ENCODE assay signal across 21 cellular contexts in genomic region chr12:104677441-104678089, GRCh38.
DNase-seq lines count a peak whose midpoint lies in the region; ATAC-seq and TF ChIP-seq lines count a peak whose summit lies in the region.
"Had no signal": no experiment of that assay in that cellular context is flagged by ENCODE, and none has a peak within 500 bp of the region (broad histone marks: within the 10 kb centered on the region; RNA-seq: fewer than 3 reads in every experiment).

No MANE protein-coding gene starts in this region.

- H3K9me3 Mint-ChIP-seq in T-helper 1 cell treated with Interleukin-12 subunit alpha and Interleukin-12 subunit beta and Interleukin-4 antibody, amounts not matched to agents 30 μg/mL and 1 μg/mL, for 36 hours, result no peaks in the 10 kb centered on the region
- no peaks in the 10 kb centered on the region for H3K9me3 Mint-ChIP-seq in immature natural killer cell
- H3K9me3 Mint-ChIP-seq: nephron had no signal

- peaks cover 68% of the 10 kb centered on the region for H3K4me1 Mint-ChIP-seq in T-helper 1 cell treated with Interleukin-12 subunit alpha and Interleukin-12 subunit beta and Interleukin-4 antibody, amounts not matched to agents 30 μg/mL and 1 μg/mL, for 36 hours (ENCODE audit: low read depth)
- peaks cover 70 to 84% of the 10 kb centered on the region in 2 donors for H3K4me1 Mint-ChIP-seq in immature natural killer cell

- H3F3A ChIP-seq in SK-N-SH (replicated peaks; ENCODE audit: insufficient read depth), result peaks cover 1% of the 10 kb centered on the region

- H3K4me3 Mint-ChIP-seq in T-helper 1 cell treated with Interleukin-12 subunit alpha and Interleukin-12 subunit beta and Interleukin-4 antibody, amounts not matched to agents 30 μg/mL and 1 μg/mL, for 36 hours, result no peak overlapping the region
- no peak overlapping the region for H3K4me3 Mint-ChIP-seq in immature natural killer cell
- H3K4me3 Mint-ChIP-seq: nephron had no signal

- peaks cover 22% of the 10 kb centered on the region for H3K36me3 Mint-ChIP-seq in T-helper 1 cell treated with Interleukin-12 subunit alpha and Interleukin-12 subunit beta and Interleukin-4 antibody, amounts not matched to agents 30 μg/mL and 1 μg/mL, for 36 hours (ENCODE audit: low read depth)
- no peaks in the 10 kb centered on the region for H3K36me3 Mint-ChIP-seq in immature natural killer cell

- no peaks in the 10 kb centered on the region for H3K27me3 Mint-ChIP-seq in T-helper 1 cell treated with Interleukin-12 subunit alpha and Interleukin-12 subunit beta and Interleukin-4 antibody, amounts not matched to agents 30 μg/mL and 1 μg/mL, for 36 hours (ENCODE audit: low read depth)
- peaks cover 0 to 10% (median 2%) of the 10 kb centered on the region in 3 donors for H3K27me3 Mint-ChIP-seq in immature natural killer cell (ENCODE audit: low read depth in 3 of 3)

- no peak overlapping the region for H3K9ac ChIP-seq in SK-N-SH

- H3K4me2 ChIP-seq in SK-N-SH, result no peak overlapping the region
- H3K4me2 ChIP-seq: A549 had no signal

- no peaks in the 10 kb centered on the region for H3K9me3 ChIP-seq in SK-N-SH
- H3K9me3 ChIP-seq: A549, sigmoid colon, thyroid gland had no signal

- DNase-seq in T-helper 1 cell (no peak), NCI-H774 (lab: John Stamatoyannopoulos, UW) (peak; percentile 19), immature natural killer cell (no peak), renal cortical epithelial cell (ENCODE audit: low read depth) (peak; percentile 28), SK-N-SH (no peak)
- no peak for DNase-seq in effector CD4-positive, alpha-beta T cell
- DNase-seq: activated CD4-positive, CD25-positive, alpha-beta regulatory T cell; activated naive CD4-positive, alpha-beta T cell treated with Interleukin-2 at 50 U/mL for 16 hours; brain microvascular endothelial cell; effector CD8-positive, alpha-beta T cell; GDM1; left ventricle myocardium superior; NCI-H2081; NCI-H69; sigmoid colon; stimulated activated CD4-positive, alpha-beta T cell treated with anti-CD3 and anti-CD28 coated beads, Interleukin-2, amount 100 ng/mL, for 24 hours; thyroid gland had no signal

- 100% methylated on average over 5 of the region's 5 CpGs for WGBS in SK-N-SH (ENCODE audit: low lambda C conversion rate)

- no peak for TF ChIP-seq CTCF in SK-N-SH (IDR thresholded peaks at IDR 0.05)

- no peak for TF ChIP-seq EP300 in SK-N-SH (IDR thresholded peaks at IDR 0.05; ENCODE audit: borderline replicate concordance in 1 of 2, low read depth in 1 of 2, low read length in 1 of 2)

- POLR2A ChIA-PET in SK-N-SH (lab: Yijun Ruan, JAX), result no interaction called here

- peak overlapping the region; percentile 69 for H3K27ac Mint-ChIP-seq in T-helper 1 cell treated with Interleukin-12 subunit alpha and Interleukin-12 subunit beta and Interleukin-4 antibody, amounts not matched to agents 30 μg/mL and 1 μg/mL, for 36 hours
- H3K27ac Mint-ChIP-seq in immature natural killer cell, result peak overlapping the region; percentile 48 to 77 (median 70)
- H3K27ac Mint-ChIP-seq: nephron had no signal

- no peak overlapping the region for H3K4me3 ChIP-seq in SK-N-SH (ENCODE audit: low read depth in 2 of 2, low read length in 1 of 2)
- H3K4me3 ChIP-seq: A549, sigmoid colon, thyroid gland had no signal

- ATAC-seq in HG03045 (IDR thresholded peaks at IDR 0.05; ENCODE audit: unreplicated experiment), result no peak
- ATAC-seq: A549, left ventricle myocardium superior had no signal

- peaks cover 7 to 15% of the 10 kb centered on the region in 2 experiments for H3K4me1 ChIP-seq in SK-N-SH (ENCODE audit: control insufficient read depth in 1 of 2, insufficient read depth in 2 of 2, low read depth in 1 of 2, low read length in 1 of 2)

- no peaks in the 10 kb centered on the region for H3K79me2 ChIP-seq in SK-N-SH (ENCODE audit: insufficient read depth)

- no peak for TF ChIP-seq RAD21 in SK-N-SH (IDR thresholded peaks at IDR 0.05; ENCODE audit: low read length)

- H3K9me2 ChIP-seq in SK-N-SH, result no peaks in the 10 kb centered on the region

- H3K27me3 ChIP-seq in SK-N-SH (ENCODE audit: insufficient read depth), result no peaks in the 10 kb centered on the region
- H3K27me3 ChIP-seq: brain microvascular endothelial cell, sigmoid colon, thyroid gland had no signal

- CTCF ChIA-PET in SK-N-SH (lab: Yijun Ruan, JAX), result interaction anchor here (0.7 kb wide), 1 partner anchor 295 kb away, joined by 3 read pairs; no protein-coding TSS in a partner anchor

- H3K36me3 ChIP-seq in SK-N-SH (replicated peaks in 1 of 2; ENCODE audit: control insufficient read depth in 1 of 2, insufficient read depth in 2 of 2, low read length in 1 of 2), result no peaks in the 10 kb centered on the region
- H3K36me3 ChIP-seq: brain microvascular endothelial cell, sigmoid colon, thyroid gland had no signal

- H4K20me1 ChIP-seq in SK-N-SH (ENCODE audit: insufficient read depth), result no peaks in the 10 kb centered on the region

- H3K27ac ChIP-seq in SK-N-SH (ENCODE audit: low read depth in 2 of 2, low read length in 1 of 2), result no peak overlapping the region
- H3K27ac ChIP-seq: brain microvascular endothelial cell, sigmoid colon, thyroid gland had no signal

- no peak overlapping the region for H2AFZ ChIP-seq in SK-N-SH (ENCODE audit: low read depth)

TF ChIP-seq in SK-N-SH, 30 proteins besides CTCF, POLR2A, EP300 and RAD21:
- TF ChIP-seq MXI1 (IDR thresholded peaks at IDR 0.05; ENCODE audit: low read depth, low read length) (no peak), GATA2 (CRISPR knock-in tag; IDR thresholded peaks at IDR 0.05) (no peak), MAX (IDR thresholded peaks at IDR 0.05; ENCODE audit: low read depth) (no peak), GABPA (IDR thresholded peaks at IDR 0.05; ENCODE audit: low read depth) (no peak), CHD2 (IDR thresholded peaks at IDR 0.05; ENCODE audit: low read length, partially characterized antibody) (no peak), FOXJ3 (CRISPR knock-in tag; IDR thresholded peaks at IDR 0.05) (no peak), TAF1 (IDR thresholded peaks at IDR 0.05; ENCODE audit: borderline replicate concordance, low read depth, low read length) (no peak), RCOR1 (IDR thresholded peaks at IDR 0.05; ENCODE audit: low read length) (no peak), TCF12 (IDR thresholded peaks at IDR 0.05) (no peak), IRF3 (IDR thresholded peaks at IDR 0.05; ENCODE audit: low read depth, low read length) (no peak), PBX3 (IDR thresholded peaks at IDR 0.05) (no peak), ELF1 (IDR thresholded peaks at IDR 0.05) (no peak), MEF2A (IDR thresholded peaks at IDR 0.05; ENCODE audit: borderline replicate concordance, low read depth) (no peak), EZH2phosphoT487 (IDR thresholded peaks at IDR 0.05; ENCODE audit: borderline replicate concordance, low read depth) (no peak), USF1 (IDR thresholded peaks at IDR 0.05; ENCODE audit: borderline replicate concordance, low read depth) (no peak), FOSL2 (IDR thresholded peaks at IDR 0.05; ENCODE audit: borderline replicate concordance, low read depth) (no peak), JUND (IDR thresholded peaks at IDR 0.05) (no peak), SMC3 (IDR thresholded peaks at IDR 0.05; ENCODE audit: low read depth, low read length) (no peak), FOXM1 (IDR thresholded peaks at IDR 0.05; ENCODE audit: low read depth) (no peak)
- TF ChIP-seq, protein P1, sequence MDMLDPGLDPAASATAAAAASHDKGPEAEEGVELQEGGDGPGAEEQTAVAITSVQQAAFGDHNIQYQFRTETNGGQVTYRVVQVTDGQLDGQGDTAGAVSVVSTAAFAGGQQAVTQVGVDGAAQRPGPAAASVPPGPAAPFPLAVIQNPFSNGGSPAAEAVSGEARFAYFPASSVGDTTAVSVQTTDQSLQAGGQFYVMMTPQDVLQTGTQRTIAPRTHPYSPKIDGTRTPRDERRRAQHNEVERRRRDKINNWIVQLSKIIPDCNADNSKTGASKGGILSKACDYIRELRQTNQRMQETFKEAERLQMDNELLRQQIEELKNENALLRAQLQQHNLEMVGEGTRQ (IDR thresholded peaks at IDR 0.05; ENCODE audit: borderline replicate concordance, low read depth, low read length), result no peak

Comparison
In these comparisons a context has a peak if more than half of its experiments do, and no peak if none do; other contexts are left out.
1. DNase-seq: peak in NCI-H774 (single experiment) and renal cortical epithelial cell (single experiment); none in T-helper 1 cell (0 of 5), immature natural killer cell (0 of 3), SK-N-SH (single experiment) and effector CD4-positive, alpha-beta T cell (single experiment).